ENCODE assay signal across 8 cellular contexts in the genomic region with DNA sequence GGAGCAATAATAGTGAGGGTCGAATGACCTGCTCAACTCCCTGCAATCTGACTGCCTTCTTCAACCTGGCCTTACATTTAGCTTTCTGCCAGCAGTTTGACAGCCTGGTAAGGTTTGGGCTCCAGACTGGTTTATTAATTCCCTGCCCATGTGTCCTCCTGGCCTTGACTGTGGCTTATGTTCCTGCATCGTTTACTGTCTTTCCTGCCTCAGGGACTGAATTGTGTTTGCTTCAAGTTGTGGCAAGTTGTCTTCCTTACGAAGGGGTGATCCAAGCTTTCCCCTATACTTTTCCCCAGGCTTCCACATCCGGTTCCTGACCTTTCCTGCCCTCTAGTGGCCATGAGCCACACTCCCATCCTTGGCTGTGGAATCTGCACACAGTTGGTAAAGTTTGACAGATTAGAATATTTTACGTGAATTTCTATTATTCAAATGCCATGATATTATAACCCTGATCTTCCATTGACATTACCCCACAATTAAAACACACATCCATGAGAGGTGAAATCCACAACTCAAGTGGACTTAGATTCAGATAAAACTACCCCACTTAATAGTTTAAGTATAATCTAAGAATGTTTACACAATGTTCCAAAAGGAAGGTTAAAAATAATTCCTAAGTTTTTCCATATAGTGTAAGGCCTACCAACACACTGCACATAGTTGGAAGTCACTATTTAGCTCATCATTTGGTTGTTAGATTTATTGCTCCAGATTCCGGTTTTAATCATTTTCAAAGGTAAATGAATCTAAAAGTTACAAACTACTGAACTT.
DNase-seq lines count a peak whose midpoint lies in the region; ATAC-seq, FAIRE-seq and TF ChIP-seq lines count a peak whose summit lies in the region.

No MANE protein-coding gene starts in this region.

- H3K9me3 ChIP-seq in thoracic aorta: no peaks in the 10 kb centered on the region

- peak; percentile 79 for TF ChIP-seq CTCF in GM10266 (IDR thresholded peaks at IDR 0.05; ENCODE audit: control insufficient read depth, insufficient read depth, low read depth, missing control alignments)
- peak; percentile 82 for TF ChIP-seq CTCF in astrocyte of the spinal cord (IDR thresholded peaks at IDR 0.05; ENCODE audit: low read depth, low read length)
- peak; percentile 77 for TF ChIP-seq CTCF in thoracic aorta (IDR thresholded peaks at IDR 0.05)

- peaks cover 3 to 7% of the 10 kb centered on the region in 2 donors for H3K4me1 ChIP-seq in thoracic aorta (ENCODE audit: control insufficient read depth in 1 of 2, low read depth in 2 of 2)

- no peaks in the 10 kb centered on the region for H3K36me3 ChIP-seq in thoracic aorta

- H3K27me3 ChIP-seq in thoracic aorta (replicated peaks; ENCODE audit: insufficient read depth): no peaks in the 10 kb centered on the region

- peak; percentile 91 for FAIRE-seq in A204.1 (lab: Jason Lieb, UNC)

- H3K4me3 ChIP-seq in astrocyte of the spinal cord (ENCODE audit: low read depth, low read length) (no peak overlapping the region), thoracic aorta (no peak overlapping the region)

- no peak for ATAC-seq in thoracic aorta (ENCODE audit: insufficient number of reproducible peaks, low FRiP score, low read depth)
- ATAC-seq in GM21423 (IDR thresholded peaks at IDR 0.05; ENCODE audit: unreplicated experiment): no peak

- H3K27ac ChIP-seq in thoracic aorta: peak overlapping the region in 1 of 2 donors; percentile 6

- in situ Hi-C loops in astrocyte of the spinal cord (cut with HindIII; ENCODE audit: low sequenced_read_pairs): no loop called here

- DNase-seq in GM10266 (ENCODE audit: extremely low spot score) (peak; percentile 28), NCI-H2081 treated with DMSO at 0.1 percent for 48 hours (lab: John Stamatoyannopoulos, UW) (peak; percentile 15), astrocyte of the spinal cord (ENCODE audit: low read depth, low spot score) (peak; percentile 52), inferior parietal cortex (ENCODE audit: extremely low spot score) (peak; percentile 69), thoracic aorta (ENCODE audit: low spot score) (no peak)
- no peak for DNase-seq in activated CD8-positive, alpha-beta memory T cell treated with anti-CD3 and anti-CD28 coated beads for 24 hours

Comparison
In these comparisons a context has a peak if more than half of its experiments do, and no peak if none do; other contexts are left out.
1. DNase-seq: peak in GM10266 (single experiment), NCI-H2081 treated with DMSO at 0.1 percent for 48 hours (single experiment), astrocyte of the spinal cord (single experiment) and inferior parietal cortex (single experiment); none in thoracic aorta (single experiment) and activated CD8-positive, alpha-beta memory T cell treated with anti-CD3 and anti-CD28 coated beads for 24 hours (single experiment).
2. Peak in every context shown above with its lines, with median percentiles within 50 percentile points of each other: CTCF ChIP-seq.